Comparison of ENCODE assay signal across 1 cellular context in genomic region chr1:236502972-236503639, GRCh38.
TF ChIP-seq lines count a peak whose summit lies in the region.

No MANE protein-coding gene starts in this region.

TF ChIP-seq in K562, 482 proteins besides CTCF, POLR2A, EP300 and RAD21 (continued from another document and continues in another):
- peak; percentile 40; the same call in 1 of the 2 replicates for TF ChIP-seq ZBTB9 (CRISPR knock-in tag; IDR thresholded peaks at IDR 0.05)
- no peak for TF ChIP-seq USF1 (CRISPR knock-in tag; IDR thresholded peaks at IDR 0.05)
- no peak for TF ChIP-seq PHTF2 (CRISPR knock-in tag; IDR thresholded peaks at IDR 0.05)
- no peak for TF ChIP-seq ZNF77 (CRISPR knock-in tag; IDR thresholded peaks at IDR 0.05)
- no peak for TF ChIP-seq ASH1L (IDR thresholded peaks at IDR 0.05; ENCODE audit: borderline replicate concordance, low read depth, partially characterized antibody)
- no peak for TF ChIP-seq TAF1 (IDR thresholded peaks at IDR 0.05; ENCODE audit: control insufficient read depth, extremely low read depth, insufficient read depth, low read length, severe bottlenecking)
- no peak for TF ChIP-seq BRD9 (IDR thresholded peaks at IDR 0.05; ENCODE audit: low read depth, partially characterized antibody)
- TF ChIP-seq MCM5 (IDR thresholded peaks at IDR 0.05; ENCODE audit: low read depth): no peak
- no peak for TF ChIP-seq ZNF224 (CRISPR knock-in tag; IDR thresholded peaks at IDR 0.05)
- TF ChIP-seq ARID1B (IDR thresholded peaks at IDR 0.05): peak; percentile 21; the same call in 1 of the 2 replicates
- no peak for TF ChIP-seq EZH2 (IDR thresholded peaks at IDR 0.05; ENCODE audit: borderline replicate concordance, low read depth, low read length)
- no peak for TF ChIP-seq NKRF (IDR thresholded peaks at IDR 0.05; ENCODE audit: borderline replicate concordance)
- no peak for TF ChIP-seq ZNF408 (CRISPR knock-in tag; IDR thresholded peaks at IDR 0.05; ENCODE audit: low read depth)
- no peak for TF ChIP-seq FOXM1 (IDR thresholded peaks at IDR 0.05; ENCODE audit: low read depth)
- TF ChIP-seq FOXM1 (CRISPR knock-in tag; IDR thresholded peaks at IDR 0.05; ENCODE audit: low read depth): no peak
- TF ChIP-seq SNIP1 (IDR thresholded peaks at IDR 0.05; ENCODE audit: low read depth): no peak
- no peak for TF ChIP-seq CREB1 (IDR thresholded peaks at IDR 0.05)
- no peak for TF ChIP-seq CREB1 (CRISPR knock-in tag; IDR thresholded peaks at IDR 0.05)
- TF ChIP-seq HINFP (tag; conservative IDR thresholded peaks at IDR 0.05; ENCODE audit: low read depth): no peak
- no peak for TF ChIP-seq ZMIZ1 (IDR thresholded peaks at IDR 0.05; ENCODE audit: low read depth in 2 of 2, low read length in 2 of 2)
- no peak for TF ChIP-seq TARDBP (IDR thresholded peaks at IDR 0.05)
- no peak for TF ChIP-seq NFE2 (IDR thresholded peaks at IDR 0.05; ENCODE audit: low read depth)
- no peak for TF ChIP-seq SMAD3 (CRISPR knock-in tag; conservative IDR thresholded peaks at IDR 0.05)
- TF ChIP-seq IFI16 (CRISPR knock-in tag; IDR thresholded peaks at IDR 0.05): no peak
- no peak for TF ChIP-seq KAT8 (IDR thresholded peaks at IDR 0.05; ENCODE audit: low read depth)
- peak; percentile 70 for TF ChIP-seq ZBTB40 (IDR thresholded peaks at IDR 0.05)
- no peak for TF ChIP-seq ZBTB40 (CRISPR knock-in tag; IDR thresholded peaks at IDR 0.05)
- TF ChIP-seq ZNF316 (IDR thresholded peaks at IDR 0.05): no peak
- no peak for TF ChIP-seq CC2D1A (IDR thresholded peaks at IDR 0.05)
- TF ChIP-seq PHB (CRISPR knock-in tag; IDR thresholded peaks at IDR 0.05): no peak
- no peak for TF ChIP-seq MLX (CRISPR knock-in tag; conservative IDR thresholded peaks at IDR 0.05)
- no peak for TF ChIP-seq ZNF277 (CRISPR knock-in tag; IDR thresholded peaks at IDR 0.05; ENCODE audit: borderline replicate concordance)
- TF ChIP-seq MXD1 (CRISPR knock-in tag; IDR thresholded peaks at IDR 0.05; ENCODE audit: borderline replicate concordance, poor library complexity, severe bottlenecking): no peak
- no peak for TF ChIP-seq RBM34 (IDR thresholded peaks at IDR 0.05; ENCODE audit: borderline replicate concordance, insufficient read depth, low read length)
- TF ChIP-seq MAZ (CRISPR knock-in tag; conservative IDR thresholded peaks at IDR 0.05 in 1 of 2, IDR thresholded peaks at IDR 0.05 in 1 of 2): no peak
- no peak for TF ChIP-seq KDM4B (IDR thresholded peaks at IDR 0.05; ENCODE audit: borderline replicate concordance in 2 of 2, low read depth in 1 of 2)
